Comparison of ENCODE assay signal across 20 cellular contexts in the genomic region with DNA sequence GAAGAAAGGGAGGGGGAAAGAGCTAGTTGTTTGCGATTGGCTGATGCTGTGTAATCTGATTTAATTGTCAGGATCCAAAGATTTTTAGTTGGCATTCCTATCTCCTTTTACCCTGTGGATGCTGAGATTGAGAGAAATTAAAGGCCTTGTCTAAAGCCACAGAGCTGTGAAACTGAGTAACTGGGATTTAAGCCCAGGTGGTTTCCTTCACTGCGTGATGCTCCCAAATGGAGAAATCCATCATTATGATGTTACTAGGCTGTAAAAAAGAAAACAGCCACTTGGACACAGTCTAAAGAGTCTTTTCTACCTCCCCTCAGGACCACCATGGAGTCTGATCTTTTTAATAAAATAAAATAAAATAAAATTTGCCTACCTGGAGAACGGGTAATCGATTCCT.
DNase-seq lines count a peak whose midpoint lies in the region; ATAC-seq and TF ChIP-seq lines count a peak whose summit lies in the region.
"Had no signal": no experiment of that assay in that cellular context is flagged by ENCODE, and none has a peak within 500 bp of the region (broad histone marks: within the 10 kb centered on the region; RNA-seq: fewer than 3 reads in every experiment).

No MANE protein-coding gene starts in this region.

- no peak for TF ChIP-seq CTCF in nephron (IDR thresholded peaks at IDR 0.05; ENCODE audit: unreplicated experiment in 3 of 3)
- TF ChIP-seq CTCF in spleen (IDR thresholded peaks at IDR 0.05 in 8 of 11, conservative IDR thresholded peaks at IDR 0.05 in 3 of 11), result no peak

- no peak for ATAC-seq in central memory CD8-positive, alpha-beta T cell (replicated peaks; ENCODE audit: extremely low read depth, poor library complexity, severe bottlenecking)

- no peaks in the 10 kb centered on the region for H3K36me3 ChIP-seq in BLaER1
- no peaks in the 10 kb centered on the region for H3K36me3 ChIP-seq in spleen

- no peak overlapping the region for H3K27ac Mint-ChIP-seq in activated CD4-positive, alpha-beta T cell treated with anti-CD3 and anti-CD28 coated beads, Interleukin-2, amount 10 ng/mL, durations not matched to agents 7 days and 5 days
- H3K27ac Mint-ChIP-seq in central memory CD8-positive, alpha-beta T cell (ENCODE audit: low read depth), result peak overlapping the region; percentile 11
- H3K27ac Mint-ChIP-seq in nephron, result peak overlapping the region; percentile 76 to 79 (median 77)
- H3K27ac Mint-ChIP-seq: B cell, H9 had no signal

- no peak overlapping the region for H3K4me3 ChIP-seq in BLaER1
- H3K4me3 ChIP-seq in spleen, result no peak overlapping the region
- H3K4me3 ChIP-seq: GM12878 had no signal

- H3K9me3 Mint-ChIP-seq in activated CD4-positive, alpha-beta T cell treated with anti-CD3 and anti-CD28 coated beads, Interleukin-2, amount 10 ng/mL, durations not matched to agents 7 days and 5 days, result peaks cover 14% of the 10 kb centered on the region
- no peaks in the 10 kb centered on the region for H3K9me3 Mint-ChIP-seq in central memory CD8-positive, alpha-beta T cell
- no peaks in the 10 kb centered on the region for H3K9me3 Mint-ChIP-seq in nephron
- H3K9me3 Mint-ChIP-seq: H9 had no signal

- H3K4me3 Mint-ChIP-seq in activated CD4-positive, alpha-beta T cell treated with anti-CD3 and anti-CD28 coated beads, Interleukin-2, amount 10 ng/mL, durations not matched to agents 7 days and 5 days, result peak overlapping the region; percentile 24
- H3K4me3 Mint-ChIP-seq in central memory CD8-positive, alpha-beta T cell, result peak overlapping the region; percentile 48
- H3K4me3 Mint-ChIP-seq in nephron, result no peak overlapping the region
- H3K4me3 Mint-ChIP-seq: B cell, H9 had no signal

- POLR2A ChIA-PET in activated CD4-positive, alpha-beta T cell treated with anti-CD3 and anti-CD28 coated beads, Interleukin-2, amount 10 ng/mL, durations not matched to agents 7 days and 5 days (lab: Charles Lee), result no interaction called here

- DNase-seq in activated CD4-positive, alpha-beta T cell treated with anti-CD3 and anti-CD28 coated beads, Interleukin-2, amount 10 ng/mL, durations not matched to agents 7 days and 5 days, result no peak
- DNase-seq in activated CD4-positive, alpha-beta T cell treated with anti-CD3 and anti-CD28 coated beads for 48 hours, result no peak
- DNase-seq in central memory CD8-positive, alpha-beta T cell (ENCODE audit: low spot score in 2 of 2), result no peak
- DNase-seq in NCI-H226 (no peak), NCI-H2171 treated with DMSO at 0.1 percent for 48 hours (lab: John Stamatoyannopoulos, UW) (no peak), spleen (no peak)
- DNase-seq: 8988T, DMS53, EL, H9, NCI-H1105, NCI-H2081, NCI-H510A, NCI-H748 treated with DMSO at 0.1 percent for 48 hours, Right ventricle myocardium superior had no signal

- intact Hi-C loops in spleen (cut with DNase I; ENCODE audit: low total_unique reads), result no loop called here

- peak overlapping the region; percentile 47 for H3K4me2 ChIP-seq in BLaER1

- peaks cover 8% of the 10 kb centered on the region for H3K36me3 Mint-ChIP-seq in activated CD4-positive, alpha-beta T cell treated with anti-CD3 and anti-CD28 coated beads, Interleukin-2, amount 10 ng/mL, durations not matched to agents 7 days and 5 days (ENCODE audit: low read depth)
- peaks cover 7% of the 10 kb centered on the region for H3K36me3 Mint-ChIP-seq in central memory CD8-positive, alpha-beta T cell (ENCODE audit: insufficient read depth)
- peaks cover 4% of the 10 kb centered on the region for H3K36me3 Mint-ChIP-seq in nephron (ENCODE audit: low read depth)
- H3K36me3 Mint-ChIP-seq: CD4-positive, alpha-beta memory T cell had no signal

- no peak overlapping the region for H3K27ac ChIP-seq in BLaER1
- H3K27ac ChIP-seq in spleen, result peak overlapping the region in 2 of 8 donors; percentile 0 to 41

- H3K4me1 ChIP-seq in BLaER1 (peaks cover 11% of the 10 kb centered on the region), spleen (peaks cover 0 to 18% (median 3%) of the 10 kb centered on the region in 6 donors)

- H3K9ac ChIP-seq in BLaER1, result no peak overlapping the region

- H3K27me3 ChIP-seq in BLaER1 (peaks cover 65% of the 10 kb centered on the region), spleen (replicated peaks in 1 of 7) (no peaks in the 10 kb centered on the region)

- peaks cover 32% of the 10 kb centered on the region for H3K4me1 Mint-ChIP-seq in activated CD4-positive, alpha-beta T cell treated with anti-CD3 and anti-CD28 coated beads, Interleukin-2, amount 10 ng/mL, durations not matched to agents 7 days and 5 days
- H3K4me1 Mint-ChIP-seq in central memory CD8-positive, alpha-beta T cell, result peaks cover 32% of the 10 kb centered on the region
- peaks cover 18% of the 10 kb centered on the region for H3K4me1 Mint-ChIP-seq in nephron
- H3K4me1 Mint-ChIP-seq: B cell had no signal

- peaks cover 26% of the 10 kb centered on the region for H3K27me3 Mint-ChIP-seq in activated CD4-positive, alpha-beta T cell treated with anti-CD3 and anti-CD28 coated beads, Interleukin-2, amount 10 ng/mL, durations not matched to agents 7 days and 5 days
- peaks cover 6% of the 10 kb centered on the region for H3K27me3 Mint-ChIP-seq in central memory CD8-positive, alpha-beta T cell
- no peaks in the 10 kb centered on the region for H3K27me3 Mint-ChIP-seq in nephron (ENCODE audit: low read depth)
- H3K27me3 Mint-ChIP-seq: B cell; CD4-positive, alpha-beta memory T cell had no signal

- H4K20me1 ChIP-seq in BLaER1, result no peaks in the 10 kb centered on the region

- CTCF ChIA-PET in activated CD4-positive, alpha-beta T cell treated with anti-CD3 and anti-CD28 coated beads, Interleukin-2, amount 10 ng/mL, durations not matched to agents 7 days and 5 days (lab: Charles Lee), result interaction anchor here (1.2 kb wide), 1 partner anchor 9 kb away, joined by 5 read pairs; no protein-coding TSS in a partner anchor

- no peak for TF ChIP-seq POLR2A in spleen (IDR thresholded peaks at IDR 0.05)

- WGBS in spleen, 5 donors, result 86 to 92% (median 87%) methylated on average over 4 of the region's 4 CpGs

- H3K9me3 ChIP-seq in BLaER1 (peaks cover 5% of the 10 kb centered on the region; the same call in 1 of the 2 replicates), spleen (no peaks in the 10 kb centered on the region)

Comparison
In these comparisons a context has a peak if more than half of its experiments do, and no peak if none do; other contexts are left out.
1. H3K4me3 Mint-ChIP-seq: peak in activated CD4-positive, alpha-beta T cell treated with anti-CD3 and anti-CD28 coated beads, Interleukin-2, amount 10 ng/mL, durations not matched to agents 7 days and 5 days (single experiment) and central memory CD8-positive, alpha-beta T cell (single experiment); none in nephron (0 of 3).